In the genomic region with DNA sequence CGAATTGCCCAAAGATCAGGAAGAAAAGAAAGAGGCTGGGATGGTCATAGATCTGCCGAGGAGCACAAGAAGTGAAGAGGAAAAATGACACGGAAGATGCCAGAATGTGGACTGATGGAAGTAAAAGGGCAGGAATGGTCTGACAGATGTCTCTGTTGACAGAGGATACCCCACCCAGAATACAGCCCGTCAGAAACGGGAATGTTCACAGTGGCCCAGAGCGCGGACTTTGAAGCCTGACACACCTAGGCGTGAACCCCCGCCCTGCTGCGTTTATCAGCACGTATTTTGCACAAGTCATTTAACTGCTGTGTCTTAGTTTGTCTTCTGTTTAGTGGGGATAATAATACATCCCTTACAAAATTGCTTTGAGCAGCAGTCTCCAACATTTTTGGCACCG, we compare ENCODE assay signal across 1 cellular context.
TF ChIP-seq lines count a peak whose summit lies in the region.

No MANE protein-coding gene starts in this region.

TF ChIP-seq in K562, 482 proteins besides CTCF, POLR2A, EP300 and RAD21 (continued from another document):
- TF ChIP-seq, protein P1, sequence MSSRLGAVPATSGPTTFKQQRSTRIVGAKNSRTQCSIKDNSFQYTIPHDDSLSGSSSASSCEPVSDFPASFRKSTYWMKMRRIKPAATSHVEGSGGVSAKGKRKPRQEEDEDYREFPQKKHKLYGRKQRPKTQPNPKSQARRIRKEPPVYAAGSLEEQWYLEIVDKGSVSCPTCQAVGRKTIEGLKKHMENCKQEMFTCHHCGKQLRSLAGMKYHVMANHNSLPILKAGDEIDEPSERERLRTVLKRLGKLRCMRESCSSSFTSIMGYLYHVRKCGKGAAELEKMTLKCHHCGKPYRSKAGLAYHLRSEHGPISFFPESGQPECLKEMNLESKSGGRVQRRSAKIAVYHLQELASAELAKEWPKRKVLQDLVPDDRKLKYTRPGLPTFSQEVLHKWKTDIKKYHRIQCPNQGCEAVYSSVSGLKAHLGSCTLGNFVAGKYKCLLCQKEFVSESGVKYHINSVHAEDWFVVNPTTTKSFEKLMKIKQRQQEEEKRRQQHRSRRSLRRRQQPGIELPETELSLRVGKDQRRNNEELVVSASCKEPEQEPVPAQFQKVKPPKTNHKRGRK (tag; IDR thresholded peaks at IDR 0.05): peak; percentile 53
- TF ChIP-seq, protein P2, sequence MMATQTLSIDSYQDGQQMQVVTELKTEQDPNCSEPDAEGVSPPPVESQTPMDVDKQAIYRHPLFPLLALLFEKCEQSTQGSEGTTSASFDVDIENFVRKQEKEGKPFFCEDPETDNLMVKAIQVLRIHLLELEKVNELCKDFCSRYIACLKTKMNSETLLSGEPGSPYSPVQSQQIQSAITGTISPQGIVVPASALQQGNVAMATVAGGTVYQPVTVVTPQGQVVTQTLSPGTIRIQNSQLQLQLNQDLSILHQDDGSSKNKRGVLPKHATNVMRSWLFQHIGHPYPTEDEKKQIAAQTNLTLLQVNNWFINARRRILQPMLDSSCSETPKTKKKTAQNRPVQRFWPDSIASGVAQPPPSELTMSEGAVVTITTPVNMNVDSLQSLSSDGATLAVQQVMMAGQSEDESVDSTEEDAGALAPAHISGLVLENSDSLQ (IDR thresholded peaks at IDR 0.05): no peak
- TF ChIP-seq PTBP1 (IDR thresholded peaks at IDR 0.05; ENCODE audit: low read depth, low read length) (no peak), CHD1 (IDR thresholded peaks at IDR 0.05; ENCODE audit: low read length) (no peak), HNRNPH1 (optimal IDR thresholded peaks at IDR 0.05; ENCODE audit: low read depth, low read length) (no peak), ZNF212 (CRISPR knock-in tag; IDR thresholded peaks at IDR 0.05) (0 out of 2 replicates have a peak, but pooled peaks have one; percentile 29), PYGO2 (tag; IDR thresholded peaks at IDR 0.05) (no peak)
- TF ChIP-seq, protein P3, sequence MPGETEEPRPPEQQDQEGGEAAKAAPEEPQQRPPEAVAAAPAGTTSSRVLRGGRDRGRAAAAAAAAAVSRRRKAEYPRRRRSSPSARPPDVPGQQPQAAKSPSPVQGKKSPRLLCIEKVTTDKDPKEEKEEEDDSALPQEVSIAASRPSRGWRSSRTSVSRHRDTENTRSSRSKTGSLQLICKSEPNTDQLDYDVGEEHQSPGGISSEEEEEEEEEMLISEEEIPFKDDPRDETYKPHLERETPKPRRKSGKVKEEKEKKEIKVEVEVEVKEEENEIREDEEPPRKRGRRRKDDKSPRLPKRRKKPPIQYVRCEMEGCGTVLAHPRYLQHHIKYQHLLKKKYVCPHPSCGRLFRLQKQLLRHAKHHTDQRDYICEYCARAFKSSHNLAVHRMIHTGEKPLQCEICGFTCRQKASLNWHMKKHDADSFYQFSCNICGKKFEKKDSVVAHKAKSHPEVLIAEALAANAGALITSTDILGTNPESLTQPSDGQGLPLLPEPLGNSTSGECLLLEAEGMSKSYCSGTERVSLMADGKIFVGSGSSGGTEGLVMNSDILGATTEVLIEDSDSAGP (CRISPR knock-in tag; IDR thresholded peaks at IDR 0.05): no peak
- TF ChIP-seq, protein P4, sequence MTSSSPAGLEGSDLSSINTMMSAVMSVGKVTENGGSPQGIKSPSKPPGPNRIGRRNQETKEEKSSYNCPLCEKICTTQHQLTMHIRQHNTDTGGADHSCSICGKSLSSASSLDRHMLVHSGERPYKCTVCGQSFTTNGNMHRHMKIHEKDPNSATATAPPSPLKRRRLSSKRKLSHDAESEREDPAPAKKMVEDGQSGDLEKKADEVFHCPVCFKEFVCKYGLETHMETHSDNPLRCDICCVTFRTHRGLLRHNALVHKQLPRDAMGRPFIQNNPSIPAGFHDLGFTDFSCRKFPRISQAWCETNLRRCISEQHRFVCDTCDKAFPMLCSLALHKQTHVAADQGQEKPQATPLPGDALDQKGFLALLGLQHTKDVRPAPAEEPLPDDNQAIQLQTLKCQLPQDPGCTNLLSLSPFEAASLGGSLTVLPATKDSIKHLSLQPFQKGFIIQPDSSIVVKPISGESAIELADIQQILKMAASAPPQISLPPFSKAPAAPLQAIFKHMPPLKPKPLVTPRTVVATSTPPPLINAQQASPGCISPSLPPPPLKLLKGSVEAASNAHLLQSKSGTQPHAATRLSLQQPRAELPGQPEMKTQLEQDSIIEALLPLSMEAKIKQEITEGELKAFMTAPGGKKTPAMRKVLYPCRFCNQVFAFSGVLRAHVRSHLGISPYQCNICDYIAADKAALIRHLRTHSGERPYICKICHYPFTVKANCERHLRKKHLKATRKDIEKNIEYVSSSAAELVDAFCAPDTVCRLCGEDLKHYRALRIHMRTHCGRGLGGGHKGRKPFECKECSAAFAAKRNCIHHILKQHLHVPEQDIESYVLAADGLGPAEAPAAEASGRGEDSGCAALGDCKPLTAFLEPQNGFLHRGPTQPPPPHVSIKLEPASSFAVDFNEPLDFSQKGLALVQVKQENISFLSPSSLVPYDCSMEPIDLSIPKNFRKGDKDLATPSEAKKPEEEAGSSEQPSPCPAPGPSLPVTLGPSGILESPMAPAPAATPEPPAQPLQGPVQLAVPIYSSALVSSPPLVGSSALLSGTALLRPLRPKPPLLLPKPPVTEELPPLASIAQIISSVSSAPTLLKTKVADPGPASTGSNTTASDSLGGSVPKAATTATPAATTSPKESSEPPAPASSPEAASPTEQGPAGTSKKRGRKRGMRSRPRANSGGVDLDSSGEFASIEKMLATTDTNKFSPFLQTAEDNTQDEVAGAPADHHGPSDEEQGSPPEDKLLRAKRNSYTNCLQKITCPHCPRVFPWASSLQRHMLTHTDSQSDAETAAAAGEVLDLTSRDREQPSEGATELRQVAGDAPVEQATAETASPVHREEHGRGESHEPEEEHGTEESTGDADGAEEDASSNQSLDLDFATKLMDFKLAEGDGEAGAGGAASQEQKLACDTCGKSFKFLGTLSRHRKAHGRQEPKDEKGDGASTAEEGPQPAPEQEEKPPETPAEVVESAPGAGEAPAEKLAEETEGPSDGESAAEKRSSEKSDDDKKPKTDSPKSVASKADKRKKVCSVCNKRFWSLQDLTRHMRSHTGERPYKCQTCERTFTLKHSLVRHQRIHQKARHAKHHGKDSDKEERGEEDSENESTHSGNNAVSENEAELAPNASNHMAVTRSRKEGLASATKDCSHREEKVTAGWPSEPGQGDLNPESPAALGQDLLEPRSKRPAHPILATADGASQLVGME (CRISPR knock-in tag; IDR thresholded peaks at IDR 0.05): no peak
- TF ChIP-seq, protein P5, sequence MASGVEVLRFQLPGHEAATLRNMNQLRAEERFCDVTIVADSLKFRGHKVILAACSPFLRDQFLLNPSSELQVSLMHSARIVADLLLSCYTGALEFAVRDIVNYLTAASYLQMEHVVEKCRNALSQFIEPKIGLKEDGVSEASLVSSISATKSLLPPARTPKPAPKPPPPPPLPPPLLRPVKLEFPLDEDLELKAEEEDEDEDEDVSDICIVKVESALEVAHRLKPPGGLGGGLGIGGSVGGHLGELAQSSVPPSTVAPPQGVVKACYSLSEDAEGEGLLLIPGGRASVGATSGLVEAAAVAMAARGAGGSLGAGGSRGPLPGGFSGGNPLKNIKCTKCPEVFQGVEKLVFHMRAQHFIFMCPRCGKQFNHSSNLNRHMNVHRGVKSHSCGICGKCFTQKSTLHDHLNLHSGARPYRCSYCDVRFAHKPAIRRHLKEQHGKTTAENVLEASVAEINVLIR (CRISPR knock-in tag; IDR thresholded peaks at IDR 0.05): no peak
TF ChIP-seq in K562: peak in this region for 2.
